13 cellular contexts compared by ENCODE assay signal in the genomic region with DNA sequence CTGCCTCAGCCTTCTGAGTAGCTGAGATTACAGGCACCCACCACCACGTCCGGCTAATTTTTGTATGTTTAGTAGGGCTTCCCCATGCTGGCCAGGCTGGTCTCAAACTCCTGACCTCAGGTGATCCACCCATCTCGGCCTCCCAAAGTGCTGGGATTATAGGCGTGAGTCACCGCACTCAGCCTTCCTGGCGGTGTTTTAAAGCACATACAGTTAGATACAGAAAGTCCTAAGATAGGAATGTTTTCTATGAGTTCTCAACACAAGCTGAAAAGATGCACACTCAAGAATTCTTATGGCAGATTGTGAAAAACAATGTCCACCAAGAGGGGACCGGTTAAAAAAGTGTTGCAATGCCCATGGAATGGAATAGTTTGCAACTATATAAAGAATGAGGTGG. TPM values are rescaled to one million over a fixed set of nuclear protein-coding genes. Genes with fewer than 3 reads are reported as not detected.
A peak's percentile ranks its signal among the peaks of the same experiment; 100 is the strongest.
DNase-seq lines count a peak whose midpoint lies in the region; ATAC-seq, FAIRE-seq and TF ChIP-seq lines count a peak whose summit lies in the region.
"Not testable (repeated sequence)": the region's sequence is repeated elsewhere in the genome, so short reads cannot be mapped to it uniquely, and the experiment has no call there.
"Had no signal": no experiment of that assay in that cellular context is flagged by ENCODE, and none has a peak within 500 bp of the region (broad histone marks: within the 10 kb centered on the region; RNA-seq: fewer than 3 reads in every experiment).

No MANE protein-coding gene starts in this region.

- not testable (repeated sequence) for H3K23ac ChIP-seq in trophoblast cell (ENCODE audit: low read length)

- not testable (repeated sequence) for H2BK5ac ChIP-seq in trophoblast cell (ENCODE audit: low read depth, low read length, poor library complexity)

- TF ChIP-seq RAD21 in A549 (conservative IDR thresholded peaks at IDR 0.05 in 1 of 2, IDR thresholded peaks at IDR 0.05 in 1 of 2); HCT116 (IDR thresholded peaks at IDR 0.05; ENCODE audit: low read depth): not testable (repeated sequence)

- H3K27ac Mint-ChIP-seq in T-helper 17 cell (peak overlapping the region; percentile 75), immature natural killer cell (peak overlapping the region in 5 of 6 donors; percentile 3 to 97 (median 57)), natural killer cell (peak overlapping the region; percentile 97 to 98)

- not testable (repeated sequence) for DNase-seq in A549 (ENCODE audit: low read depth in 1 of 2, low spot score in 1 of 2); HCT116 (ENCODE audit: low read depth, low spot score); T-helper 17 cell; immature natural killer cell; natural killer cell
- DNase-seq in brain microvascular endothelial cell (peak; percentile 21), fibroblast of pulmonary artery (ENCODE audit: low read depth) (peak; percentile 20), trophoblast cell (peak; percentile 88 to 95)

- not testable (repeated sequence) for H2BK12ac ChIP-seq in trophoblast cell (ENCODE audit: low read length)

- peak overlapping the region; percentile 73 for H2AFZ ChIP-seq in HCT116 (ENCODE audit: low read depth, low read length, poor library complexity, severe bottlenecking)
- H2AFZ ChIP-seq in trophoblast cell (ENCODE audit: insufficient read depth, low read length, poor library complexity): not testable (repeated sequence)

- H3K9ac ChIP-seq in HCT116 (ENCODE audit: low read length); trophoblast cell (ENCODE audit: low read length): not testable (repeated sequence)

- not testable (repeated sequence) for H3K79me1 ChIP-seq in trophoblast cell (ENCODE audit: low read length)

- not testable (repeated sequence) for H4K8ac ChIP-seq in trophoblast cell (ENCODE audit: low read depth, low read length)

- H3K4me3 ChIP-seq in A549; HCT116 (replicated peaks in 1 of 2; ENCODE audit: low read depth in 1 of 2, low read length in 2 of 2); brain microvascular endothelial cell (ENCODE audit: low read depth, low read length); fibroblast of pulmonary artery (replicated peaks; ENCODE audit: low read depth, low read length); trophoblast cell (ENCODE audit: low read depth, low read length): not testable (repeated sequence)

- not testable (repeated sequence) for H3K4me2 ChIP-seq in A549; trophoblast cell (ENCODE audit: low read length)
- peak overlapping the region; percentile 50 for H3K4me2 ChIP-seq in HCT116 (ENCODE audit: low read length)

- not testable (repeated sequence) for H3K14ac ChIP-seq in trophoblast cell (ENCODE audit: low read length)

- intact Hi-C loops in HCT116 (cut with micrococcal nuclease); natural killer cell (cut with micrococcal nuclease): not testable (repeated sequence)

- TF ChIP-seq EP300 in A549 (IDR thresholded peaks at IDR 0.05): not testable (repeated sequence)

- H3K4me3 Mint-ChIP-seq in T-helper 17 cell, immature natural killer cell: not testable (repeated sequence)
- H3K4me3 Mint-ChIP-seq in natural killer cell: peak overlapping the region; percentile 21

- not testable (repeated sequence) for H4K20me1 ChIP-seq in HCT116 (ENCODE audit: insufficient read depth)

- not testable (repeated sequence) for H3K18ac ChIP-seq in trophoblast cell (ENCODE audit: low read length)

- H3K4me1 ChIP-seq in A549 (peaks cover 30% of the 10 kb centered on the region), HCT116 (ENCODE audit: control insufficient read depth in 1 of 2, insufficient read depth in 2 of 2, low read length in 2 of 2) (peaks cover 10 to 29% of the 10 kb centered on the region in 2 experiments)
- H3K4me1 ChIP-seq in trophoblast cell (ENCODE audit: control insufficient read depth in 1 of 2, insufficient read depth in 2 of 2, low read length in 2 of 2): not testable (repeated sequence)

- not testable (repeated sequence) for BruUV-seq in HCT116 (replicated peaks; lab: Mats Ljungman, UMichigan)

- not testable (repeated sequence) for TF ChIP-seq POLR2A in A549 (IDR thresholded peaks at IDR 0.05; ENCODE audit: low read length); HCT116 (IDR thresholded peaks at IDR 0.05; ENCODE audit: borderline replicate concordance, extremely low read depth, insufficient read depth, insufficient read length)

- not testable (repeated sequence) for H3K27me3 ChIP-seq in HCT116 (ENCODE audit: insufficient read depth, low read length); brain microvascular endothelial cell (replicated peaks); trophoblast cell (ENCODE audit: insufficient read depth, low read length)

- H3K9me3 Mint-ChIP-seq in immature natural killer cell, natural killer cell: not testable (repeated sequence)

- not testable (repeated sequence) for H3K36me3 ChIP-seq in HCT116 (ENCODE audit: control insufficient read depth in 1 of 2, insufficient read depth in 2 of 2, low read length in 2 of 2); brain microvascular endothelial cell (replicated peaks); trophoblast cell (ENCODE audit: control insufficient read depth in 1 of 2, insufficient read depth in 2 of 2, low read length in 2 of 2)

- peaks cover 36% of the 10 kb centered on the region for H3K27me3 Mint-ChIP-seq in T-helper 17 cell
- H3K27me3 Mint-ChIP-seq in immature natural killer cell (ENCODE audit: low read depth in 3 of 3): peaks cover 8 to 20% (median 19%) of the 10 kb centered on the region in 3 donors
- not testable (repeated sequence) for H3K27me3 Mint-ChIP-seq in natural killer cell (ENCODE audit: low read depth in 2 of 2)

- in situ Hi-C loops in brain microvascular endothelial cell (cut with HindIII; ENCODE audit: low pct_ligation_motif_present, low sequenced_read_pairs): not testable (repeated sequence)

- POLR2A ChIA-PET in A549 (lab: Yijun Ruan, JAX); HCT116 (lab: Charles Lee): not testable (repeated sequence)

- H2BK120ac ChIP-seq in trophoblast cell (ENCODE audit: insufficient read depth, low read length, poor library complexity): not testable (repeated sequence)

- H4K91ac ChIP-seq in trophoblast cell (ENCODE audit: low read depth, low read length): not testable (repeated sequence)

- not testable (repeated sequence) for H4K12ac ChIP-seq in trophoblast cell (ENCODE audit: low read depth, low read length)

- not testable (repeated sequence) for H2AK5ac ChIP-seq in trophoblast cell (ENCODE audit: low read length)

- not testable (repeated sequence) for H3K4me1 Mint-ChIP-seq in T-helper 17 cell
- H3K4me1 Mint-ChIP-seq in immature natural killer cell (peaks cover 38 to 44% of the 10 kb centered on the region in 2 donors), natural killer cell (peaks cover 25 to 37% of the 10 kb centered on the region in 2 donors)

- not testable (repeated sequence) for H3K27ac ChIP-seq in A549; HCT116 (ENCODE audit: low read depth, low read length); brain microvascular endothelial cell; trophoblast cell (ENCODE audit: low read depth, low read length)

- not testable (repeated sequence) for H3K9me2 ChIP-seq in HCT116 (ENCODE audit: insufficient read depth)

- 58% methylated on average over 7 of the region's 7 CpGs for WGBS in A549 (ENCODE audit: missing lambda C conversion rate)
- no CpG with 5 or more reads among the region's 7 CpGs for WGBS in trophoblast cell (ENCODE audit: extremely low coverage, insufficient coverage, insufficient read length)

- H3K4ac ChIP-seq in trophoblast cell (ENCODE audit: low read depth, low read length): not testable (repeated sequence)

- not testable (repeated sequence) for H3K79me2 ChIP-seq in HCT116 (ENCODE audit: insufficient read depth, low read length); trophoblast cell (ENCODE audit: control insufficient read depth, insufficient read depth, low read length, poor library complexity)

- not testable (repeated sequence) for ATAC-seq in A549, T-helper 17 cell, natural killer cell
- ATAC-seq in HCT116: peak; percentile 77

- H3K36me3 Mint-ChIP-seq in T-helper 17 cell (ENCODE audit: low read depth); immature natural killer cell; natural killer cell: not testable (repeated sequence)

- FAIRE-seq in A549 (lab: Jason Lieb, UNC): not testable (repeated sequence)

- RAD21 ChIA-PET in HCT116 (lab: Charles Lee; ENCODE audit: low non-redundant PET in 1 of 2, low total read pairs in 2 of 2, uncharacterized antibody in 2 of 2, unreplicated experiment in 2 of 2): not testable (repeated sequence)

- CTCF ChIA-PET in A549 (lab: Yijun Ruan, JAX): interaction anchor here (0.6 to 4.7 kb wide), 8 partner anchors 15 to 160 kb away, joined by 3 to 21 read pairs (median 4); no protein-coding TSS in a partner anchor
- CTCF ChIA-PET in HCT116 (lab: Charles Lee): interaction anchor here (1.0 to 1.1 kb wide), 2 partner anchors 52 to 89 kb away, joined by 3 read pairs; no protein-coding TSS in a partner anchor

- TF ChIP-seq CTCF in A549 (IDR thresholded peaks at IDR 0.05); HCT116 (IDR thresholded peaks at IDR 0.05 in 2 of 3, conservative IDR thresholded peaks at IDR 0.05 in 1 of 3; ENCODE audit: borderline replicate concordance in 1 of 3, insufficient read depth in 1 of 3, low read depth in 2 of 3, low read length in 2 of 3); brain microvascular endothelial cell (IDR thresholded peaks at IDR 0.05; ENCODE audit: low read depth, low read length, missing control alignments); fibroblast of pulmonary artery (IDR thresholded peaks at IDR 0.05; ENCODE audit: low read length, missing control alignments); natural killer cell (IDR thresholded peaks at IDR 0.05): not testable (repeated sequence)

- H3K9me3 ChIP-seq in A549; HCT116 (ENCODE audit: control insufficient read depth in 1 of 2, insufficient read depth in 1 of 2, low read depth in 1 of 2, low read length in 2 of 2); T-helper 17 cell (ENCODE audit: control insufficient read depth, low read length, poor library complexity, severe bottlenecking); trophoblast cell (ENCODE audit: insufficient read depth, low read depth, low read length): not testable (repeated sequence)

RNA-seq across cellular contexts. Expression of a gene that starts 3.3 kb away (rescaled TPM):
- polyA plus RNA-seq in A549 (2011; rRNA removed) (0.45 and 0.77 TPM in 2 replicates), A549 (2017; fragmentation: RNase III; extraction: RNeasy Plus Mini Kit Qiagen cat#74134 plus additional on column Dnase treatment) (0.17 to 0.34 TPM (median 0.25 TPM) in 3 replicates), immature natural killer cell (10 to 100 TPM; 13.1 to 18.4 (median 15.7) TPM)
- polyA plus RNA-seq in A549 (2012; cell fraction: cytosol; rRNA removed): 0.17 and 0.22 TPM in 2 replicates
- 0.70 and 0.87 TPM in 2 replicates for polyA plus RNA-seq in A549 (2012; cell fraction: nucleus; rRNA removed)
- 0.41 and 1.2 TPM in 2 replicates for polyA minus RNA-seq in A549 (2011; rRNA and poly(A)+ RNA removed)
- total RNA-seq in HCT116 (2021; ENCODE audit: unreplicated experiment) (not detected), T-helper 17 cell (under 1 TPM; 0.75 to 0.99 TPM), natural killer cell (10 to 100 TPM; 16.6 to 57.3 (median 20.7) TPM)
- 0.12 TPM in 1 of 2 replicates, not detected in the other for polyA plus RNA-seq in HCT116 (2012)
- polyA plus RNA-seq in trophoblast cell (2013): 0.49 and 0.54 TPM in 2 replicates
- total RNA-seq: A673; Calu3; CD4-positive, alpha-beta memory T cell had no signal
- polyA plus RNA-seq: AG04450; CD4-positive, alpha-beta memory T cell had no signal

RNA-seq across cellular contexts. Expression of a gene that starts 23.2 kb away (rescaled TPM):
- polyA plus RNA-seq in A549 (2011; rRNA removed): 0.17 and 0.28 TPM in 2 replicates
- 0.05 and 0.19 TPM in 2 replicates for polyA plus RNA-seq in A549 (2012; cell fraction: cytosol; rRNA removed)
- 0.11 and 0.20 TPM in 2 replicates for polyA plus RNA-seq in A549 (2012; cell fraction: nucleus; rRNA removed)
- 0.10 to 0.28 TPM (median 0.10 TPM) in 3 replicates for polyA plus RNA-seq in A549 (2017; fragmentation: RNase III; extraction: RNeasy Plus Mini Kit Qiagen cat#74134 plus additional on column Dnase treatment)
- 0.91 TPM in 1 of 2 replicates, not detected in the other for polyA minus RNA-seq in A549 (2011; rRNA and poly(A)+ RNA removed)
- 0.91 TPM for total RNA-seq in HCT116 (2021; ENCODE audit: unreplicated experiment)
- polyA plus RNA-seq in HCT116 (2012): 0.56 and 1.9 TPM in 2 replicates
- total RNA-seq in T-helper 17 cell: under 1 TPM in 1 of 2 donors, not detected in 1; 0.23 TPM
- polyA plus RNA-seq in immature natural killer cell: not detected
- under 1 TPM in 1 of 3 donors, not detected in 2; 0.33 TPM for total RNA-seq in natural killer cell
- polyA plus RNA-seq in trophoblast cell (2013): 0.06 and 0.19 TPM in 2 replicates
- total RNA-seq: A673; Calu3; CD4-positive, alpha-beta memory T cell; H1 had no signal
- polyA plus RNA-seq: AG04450; CD4-positive, alpha-beta memory T cell had no signal

RNA-seq across cellular contexts. Expression of a gene that starts 43.0 kb away (rescaled TPM):
- 28.3 and 37.7 TPM in 2 replicates for polyA plus RNA-seq in A549 (2011; rRNA removed)
- polyA plus RNA-seq in A549 (2012; cell fraction: cytosol; rRNA removed): 46.7 and 66.1 TPM in 2 replicates
- 102 and 106 TPM in 2 replicates for polyA plus RNA-seq in A549 (2012; cell fraction: nucleus; rRNA removed)
- polyA plus RNA-seq in A549 (2017; fragmentation: RNase III; extraction: RNeasy Plus Mini Kit Qiagen cat#74134 plus additional on column Dnase treatment): 91.8 to 142 TPM (median 130 TPM) in 3 replicates
- 31.9 and 33.7 TPM in 2 replicates for polyA minus RNA-seq in A549 (2011; rRNA and poly(A)+ RNA removed)
- 36.4 TPM for total RNA-seq in HCT116 (2021; ENCODE audit: unreplicated experiment)
- 62.7 and 64.5 TPM in 2 replicates for polyA plus RNA-seq in HCT116 (2012)
- total RNA-seq in T-helper 17 cell: 1 to 10 TPM in 1 of 2 donors, under 1 TPM in 1; 0.65 to 1.3 TPM
- polyA plus RNA-seq in immature natural killer cell: 100 to 1,000 TPM; 218 to 784 (median 395) TPM
- total RNA-seq in natural killer cell: 100 to 1,000 TPM; 830 to 949 (median 858) TPM
- polyA plus RNA-seq in trophoblast cell (2013): 242 and 265 TPM in 2 replicates

Comparison
In these comparisons a context has a peak if more than half of its experiments do, and no peak if none do; other contexts are left out.
1. RNA of a gene that starts 3.3 kb away (total RNA-seq): 16.6 to 57.3 TPM in natural killer cell; 0.75 to 0.99 TPM in T-helper 17 cell and not detected in HCT116 (single experiment); every median in the first group is over 4 times any median in the second.
2. RNA of a gene that starts 43.0 kb away (total RNA-seq): 830 to 949 TPM in natural killer cell; 36.4 TPM in HCT116 (single experiment) and 0.65 to 1.3 TPM in T-helper 17 cell; every median in the first group is over 10 times any median in the second.
3. Peak in every context shown above with its lines, with median percentiles within 50 percentile points of each other: H3K27ac Mint-ChIP-seq.